Comparison of ENCODE assay signal across 20 cellular contexts in genomic region chr3:114218578-114219185, GRCh38.
DNase-seq lines count a peak whose midpoint lies in the region; ATAC-seq and TF ChIP-seq lines count a peak whose summit lies in the region.
"Had no signal": no experiment of that assay in that cellular context is flagged by ENCODE, and none has a peak within 500 bp of the region (broad histone marks: within the 10 kb centered on the region; RNA-seq: fewer than 3 reads in every experiment).

No MANE protein-coding gene starts in this region.

- no peak for ATAC-seq in HG03039 (IDR thresholded peaks at IDR 0.05; ENCODE audit: unreplicated experiment)
- ATAC-seq: activated naive CD4-positive, alpha-beta T cell treated with anti-CD3 and anti-CD28 coated beads, Interleukin-2, amount 50 U/mL, for 72 hours; heart left ventricle; left cardiac atrium; naive thymus-derived CD4-positive, alpha-beta T cell had no signal

- peak; percentile 42; the same call in 1 of the 2 replicates for TF ChIP-seq CTCF in OCI-LY1 (IDR thresholded peaks at IDR 0.05; ENCODE audit: low read length)

- peak; percentile 38 for DNase-seq in stimulated activated CD4-positive, alpha-beta T cell treated with anti-CD3 and anti-CD28 coated beads, Interleukin-15, amount 100 ng/mL, for 24 hours
- no peak for DNase-seq in stimulated activated CD4-positive, alpha-beta T cell treated with anti-CD3 and anti-CD28 coated beads, Interleukin-4, amount 100 ng/mL, for 4 hours
- DNase-seq in germinal center (ENCODE audit: low spot score) = peak; percentile 27
- no peak for DNase-seq in MV-4-11 (lab: John Stamatoyannopoulos, UW)
- DNase-seq in NK-92 (lab: John Stamatoyannopoulos, UW; ENCODE audit: unreplicated experiment) = no peak
- DNase-seq: COR-L47; DND-41; heart left ventricle; left cardiac atrium; mesenchymal stem cell; naive thymus-derived CD4-positive, alpha-beta T cell; NCI-H1694; NCI-H69; retina; T-helper 9 cell had no signal

- no peaks in the 10 kb centered on the region for H4K20me1 ChIP-seq in OCI-LY1 (ENCODE audit: insufficient read depth, low read length)

- H3K27ac ChIP-seq in OCI-LY1 (ENCODE audit: low read depth, low read length, poor library complexity, severe bottlenecking) = peak overlapping the region; percentile 31
- H3K27ac ChIP-seq: epithelial cell of prostate, heart left ventricle, KMS-11 had no signal

- no peaks in the 10 kb centered on the region for H3K36me3 ChIP-seq in OCI-LY1 (ENCODE audit: insufficient read depth, low read length)
- H3K36me3 ChIP-seq: heart left ventricle had no signal

- H3K9me3 ChIP-seq in OCI-LY1 (ENCODE audit: low read length) = no peaks in the 10 kb centered on the region
- H3K9me3 ChIP-seq: heart left ventricle had no signal

- H3F3A ChIP-seq in OCI-LY1 (ENCODE audit: insufficient read depth, low read length) = 0 out of 2 replicates have a peak, but pooled peaks cover 4% of the 10 kb centered on the region

- H2AFZ ChIP-seq in OCI-LY1 (ENCODE audit: low read length) = no peak overlapping the region

- no peak overlapping the region for H3K4me3 ChIP-seq in OCI-LY1 (ENCODE audit: low read depth, low read length, poor library complexity, severe bottlenecking)
- H3K4me3 ChIP-seq: heart left ventricle had no signal

- no peaks in the 10 kb centered on the region for H3K9me2 ChIP-seq in OCI-LY1 (ENCODE audit: low read depth, low read length)

- peaks cover 78% of the 10 kb centered on the region for H3K4me1 ChIP-seq in OCI-LY1 (ENCODE audit: insufficient read depth, low read length, severe bottlenecking)

- no peaks in the 10 kb centered on the region for H3K79me2 ChIP-seq in OCI-LY1 (ENCODE audit: insufficient read depth, low read length)

- no peaks in the 10 kb centered on the region for H3K27me3 ChIP-seq in OCI-LY1 (ENCODE audit: insufficient read depth, low read length)

- H3K4me2 ChIP-seq in OCI-LY1 (ENCODE audit: low read length) = peak overlapping the region; percentile 41
- H3K4me2 ChIP-seq: KMS-11 had no signal

- no peak overlapping the region; the same call in 1 of the 2 replicates for H3K9ac ChIP-seq in OCI-LY1 (ENCODE audit: low read length)
- H3K9ac ChIP-seq: KMS-11 had no signal

Comparison
In these comparisons a context has a peak if more than half of its experiments do, and no peak if none do; other contexts are left out.
1. DNase-seq: peak in stimulated activated CD4-positive, alpha-beta T cell treated with anti-CD3 and anti-CD28 coated beads, Interleukin-15, amount 100 ng/mL, for 24 hours (single experiment) and germinal center (single experiment); none in stimulated activated CD4-positive, alpha-beta T cell treated with anti-CD3 and anti-CD28 coated beads, Interleukin-4, amount 100 ng/mL, for 4 hours (0 of 2), MV-4-11 (single experiment) and NK-92 (single experiment).